ENCODE assay signal across 8 cellular contexts in genomic region chr9:5886114-5886939, GRCh38. TPM values are rescaled to one million over a fixed set of nuclear protein-coding genes. Genes with fewer than 3 reads are reported as not detected.
DNase-seq lines count a peak whose midpoint lies in the region; ATAC-seq and TF ChIP-seq lines count a peak whose summit lies in the region.

No MANE protein-coding gene starts in this region.

- H3K9me3 Mint-ChIP-seq in activated CD4-positive, alpha-beta T cell treated with anti-CD3 and anti-CD28 coated beads, Interleukin-2, amount 10 ng/mL, durations not matched to agents 7 days and 5 days: peaks cover 2% of the 10 kb centered on the region

- ATAC-seq in GM19025 (IDR thresholded peaks at IDR 0.05; ENCODE audit: low read depth, unreplicated experiment) (peak; percentile 94), HG03175 (IDR thresholded peaks at IDR 0.05; ENCODE audit: unreplicated experiment) (peak; percentile 97)

- CTCF ChIA-PET in activated CD4-positive, alpha-beta T cell treated with anti-CD3 and anti-CD28 coated beads, Interleukin-2, amount 10 ng/mL, durations not matched to agents 7 days and 5 days (lab: Charles Lee): interaction anchor here (0.6 to 3.3 kb wide), 25 partner anchors 8 to 1599 kb away, joined by 3 to 15 read pairs (median 4); partner anchors contain the start of gene ERMP1

- H3K4me3 Mint-ChIP-seq in activated CD4-positive, alpha-beta T cell treated with anti-CD3 and anti-CD28 coated beads, Interleukin-2, amount 10 ng/mL, durations not matched to agents 7 days and 5 days: no peak overlapping the region

- H3K27ac ChIP-seq in C4-2B (no peak overlapping the region), coronary artery (no peak overlapping the region)

- peaks cover 3% of the 10 kb centered on the region for H3K27me3 Mint-ChIP-seq in activated CD4-positive, alpha-beta T cell treated with anti-CD3 and anti-CD28 coated beads, Interleukin-2, amount 10 ng/mL, durations not matched to agents 7 days and 5 days

- H3K27ac Mint-ChIP-seq in activated CD4-positive, alpha-beta T cell treated with anti-CD3 and anti-CD28 coated beads, Interleukin-2, amount 10 ng/mL, durations not matched to agents 7 days and 5 days: no peak overlapping the region

- DNase-seq in NCI-H446 (lab: John Stamatoyannopoulos, UW): peak; percentile 80 to 88
- DNase-seq in activated CD4-positive, alpha-beta T cell treated with anti-CD3 and anti-CD28 coated beads, Interleukin-2, amount 10 ng/mL, durations not matched to agents 7 days and 5 days: peak; percentile 85
- DNase-seq in coronary artery (ENCODE audit: low spot score): no peak
- DNase-seq in lung microvascular endothelial cell (ENCODE audit: low read depth in 2 of 2): peak; percentile 77 to 88
- DNase-seq in stimulated activated CD8-positive, alpha-beta memory T cell treated with anti-CD3 and anti-CD28 coated beads, Interleukin-15, amount 100 ng/mL, for 24 hours (ENCODE audit: low read depth): peak; percentile 64

- H3K4me1 Mint-ChIP-seq in activated CD4-positive, alpha-beta T cell treated with anti-CD3 and anti-CD28 coated beads, Interleukin-2, amount 10 ng/mL, durations not matched to agents 7 days and 5 days: peaks cover 5% of the 10 kb centered on the region

- POLR2A ChIA-PET in activated CD4-positive, alpha-beta T cell treated with anti-CD3 and anti-CD28 coated beads, Interleukin-2, amount 10 ng/mL, durations not matched to agents 7 days and 5 days (lab: Charles Lee): no interaction called here

- H3K4me3 ChIP-seq in coronary artery: no peak overlapping the region

- peak; percentile 96 for TF ChIP-seq CTCF in C4-2B (conservative IDR thresholded peaks at IDR 0.05)
- peak; percentile 78 for TF ChIP-seq CTCF in coronary artery (IDR thresholded peaks at IDR 0.05)

- H3K36me3 Mint-ChIP-seq in activated CD4-positive, alpha-beta T cell treated with anti-CD3 and anti-CD28 coated beads, Interleukin-2, amount 10 ng/mL, durations not matched to agents 7 days and 5 days (ENCODE audit: low read depth): no peaks in the 10 kb centered on the region

RNA-seq across cellular contexts. Expression of gene MLANA, which starts 4.4 kb away (rescaled TPM):
- total RNA-seq in activated CD4-positive, alpha-beta T cell treated with anti-CD3 and anti-CD28 coated beads, Interleukin-2, amount 10 ng/mL, durations not matched to agents 7 days and 5 days: not detected
- not detected in 2 replicates for total RNA-seq in lung microvascular endothelial cell

RNA-seq across cellular contexts. Expression of gene ERMP1, which starts 53.4 kb away (rescaled TPM):
- total RNA-seq in activated CD4-positive, alpha-beta T cell treated with anti-CD3 and anti-CD28 coated beads, Interleukin-2, amount 10 ng/mL, durations not matched to agents 7 days and 5 days: 10 to 100 TPM; 24.2 to 25.1 TPM
- total RNA-seq in lung microvascular endothelial cell: 14.1 and 16.8 TPM in 2 replicates
